In genomic region chr2:39380525-39381150, GRCh38 we compare ENCODE assay signal across 10 cellular contexts. TPM values are rescaled to one million over a fixed set of nuclear protein-coding genes. Genes with fewer than 3 reads are reported as not detected.
DNase-seq lines count a peak whose midpoint lies in the region; ATAC-seq and TF ChIP-seq lines count a peak whose summit lies in the region.
"Had no signal": no experiment of that assay in that cellular context is flagged by ENCODE, and none has a peak within 500 bp of the region (broad histone marks: within the 10 kb centered on the region; RNA-seq: fewer than 3 reads in every experiment).

No MANE protein-coding gene starts in this region.

- in situ Hi-C loops in SK-MEL-5 (cut with HindIII; ENCODE audit: low pct_unique_long_range_greater_than_20kb, low sequenced_read_pairs) = no loop called here

- no peaks in the 10 kb centered on the region for H3K27me3 ChIP-seq in parathyroid adenoma (ENCODE audit: control insufficient read depth, insufficient read depth, low read length)

- H2AFZ ChIP-seq in parathyroid adenoma = no peak overlapping the region

- DNase-seq in GM03348 (ENCODE audit: low spot score) = peak; percentile 16
- peak; percentile 17 for DNase-seq in SK-MEL-5 (ENCODE audit: low read depth, low spot score)
- DNase-seq in fibroblast of the aortic adventitia (ENCODE audit: low read depth) = peak; percentile 32
- no peak for DNase-seq in mesenteric fat pad (ENCODE audit: low spot score)
- DNase-seq in activated T-cell treated with anti-CD3 and anti-CD28 coated beads, Interleukin-2, amount 50 U/mL, for 72 hours = no peak
- DNase-seq in NCI-H2029 (lab: John Stamatoyannopoulos, UW) = no peak
- DNase-seq in NCI-H1694 (lab: John Stamatoyannopoulos, UW) = no peak
- DNase-seq: activated CD4-positive, alpha-beta T cell treated with anti-CD3 and anti-CD28 coated beads for 48 hours had no signal

- no peak overlapping the region for H3K27ac Mint-ChIP-seq in activated T-cell treated with anti-CD3 and anti-CD28 coated beads, Interleukin-2, amount 50 U/mL, for 72 hours

- H3K36me3 ChIP-seq in parathyroid adenoma (ENCODE audit: control insufficient read depth, insufficient read depth, low read length) = no peaks in the 10 kb centered on the region

- H3K27ac ChIP-seq in parathyroid adenoma = peak overlapping the region; percentile 60

- H3K4me1 Mint-ChIP-seq in activated T-cell treated with anti-CD3 and anti-CD28 coated beads, Interleukin-2, amount 50 U/mL, for 72 hours (ENCODE audit: low read depth) = peaks cover 43% of the 10 kb centered on the region

- H3K4me3 ChIP-seq in fibroblast of the aortic adventitia (ENCODE audit: low read depth, low read length) = no peak overlapping the region
- H3K4me3 ChIP-seq in parathyroid adenoma (ENCODE audit: low read depth, low read length) = no peak overlapping the region

- peaks cover 2 to 5% of the 10 kb centered on the region in 2 donors for H3K36me3 Mint-ChIP-seq in activated T-cell treated with anti-CD3 and anti-CD28 coated beads, Interleukin-2, amount 50 U/mL, for 72 hours (ENCODE audit: insufficient read depth in 2 of 2)

- peaks cover 19% of the 10 kb centered on the region for H3K79me2 ChIP-seq in parathyroid adenoma

- no peaks in the 10 kb centered on the region for H3K9me3 ChIP-seq in parathyroid adenoma (ENCODE audit: control insufficient read depth, low read length)

- no peak for TF ChIP-seq CTCF in fibroblast of the aortic adventitia (IDR thresholded peaks at IDR 0.05; ENCODE audit: insufficient read depth, low read length)
- TF ChIP-seq CTCF in parathyroid adenoma (IDR thresholded peaks at IDR 0.05) = no peak

- no peak overlapping the region for H3K4me3 Mint-ChIP-seq in activated T-cell treated with anti-CD3 and anti-CD28 coated beads, Interleukin-2, amount 50 U/mL, for 72 hours
- H3K4me3 Mint-ChIP-seq: neural crest cell had no signal

- no peaks in the 10 kb centered on the region for H3K27me3 Mint-ChIP-seq in activated T-cell treated with anti-CD3 and anti-CD28 coated beads, Interleukin-2, amount 50 U/mL, for 72 hours (ENCODE audit: low read depth)

- H3K4me2 ChIP-seq in parathyroid adenoma (ENCODE audit: low read length) = no peak overlapping the region

- H3K9ac ChIP-seq in parathyroid adenoma = no peak overlapping the region

- peaks cover 26% of the 10 kb centered on the region for H3K4me1 ChIP-seq in parathyroid adenoma

- ATAC-seq in activated T-cell treated with anti-CD3 and anti-CD28 coated beads, Interleukin-2, amount 50 U/mL, for 72 hours (replicated peaks in 1 of 2) = no peak

- peaks cover 0 to 3% of the 10 kb centered on the region in 2 donors for H3K9me3 Mint-ChIP-seq in activated T-cell treated with anti-CD3 and anti-CD28 coated beads, Interleukin-2, amount 50 U/mL, for 72 hours

RNA-seq across cellular contexts. Expression of gene MAP4K3, which starts 56.4 kb away (rescaled TPM):
- 68.4 and 73.1 TPM in 2 replicates for total RNA-seq in SK-MEL-5 (2014; rRNA removed; shearing (Covaris generic))
- polyA plus RNA-seq in SK-MEL-5 (2015; cell fraction: cytosol; rRNA removed) = 25.8 and 39.0 TPM in 2 replicates
- polyA plus RNA-seq in SK-MEL-5 (2015; cell fraction: nucleus; rRNA removed) = 45.6 and 68.0 TPM in 2 replicates
- total RNA-seq in fibroblast of the aortic adventitia (ENCODE audit: low replicate concordance) = 48.0 and 52.4 TPM in 2 replicates
- total RNA-seq in mesenteric fat pad = 50.1 TPM
- 10 to 100 TPM; 14.6 to 17.1 TPM for total RNA-seq in activated T-cell treated with anti-CD3 and anti-CD28 coated beads, Interleukin-2, amount 50 U/mL, for 72 hours

Comparison
In these comparisons a context has a peak if more than half of its experiments do, and no peak if none do; other contexts are left out.
1. DNase-seq: peak in GM03348 (single experiment), SK-MEL-5 (single experiment) and fibroblast of the aortic adventitia (single experiment); none in mesenteric fat pad (single experiment), activated T-cell treated with anti-CD3 and anti-CD28 coated beads, Interleukin-2, amount 50 U/mL, for 72 hours (0 of 2), NCI-H2029 (single experiment) and NCI-H1694 (single experiment).